In genomic region chr1:114670083-114671010, GRCh38 we compare ENCODE assay signal across 8 cellular contexts. TPM values are rescaled to one million over a fixed set of nuclear protein-coding genes. Genes with fewer than 3 reads are reported as not detected.
DNase-seq lines count a peak whose midpoint lies in the region; ATAC-seq and TF ChIP-seq lines count a peak whose summit lies in the region.

No MANE protein-coding gene starts in this region.

- CTCF ChIA-PET in A673 (lab: Charles Lee): interaction anchor here (1.1 kb wide), 1 partner anchor 691 kb away, joined by 4 read pairs; the partner anchor contains the start of gene OLFML3

- peak overlapping the region; percentile 70 for H3K4me3 ChIP-seq in A673 (ENCODE audit: low read depth, low read length, poor library complexity, severe bottlenecking)
- peak overlapping the region; percentile 86 for H3K4me3 ChIP-seq in colonic mucosa

- DNase-seq in A673 (ENCODE audit: low spot score) (peak; percentile 92), NCI-H345 treated with DMSO at 0.1 percent for 48 hours (lab: John Stamatoyannopoulos, UW; ENCODE audit: unreplicated experiment) (peak; percentile 50), colonic mucosa (peak; percentile 98), left colon (peak; percentile 94 to 96)
- DNase-seq in activated CD4-positive, alpha-beta T cell treated with anti-CD3 and anti-CD28 coated beads for 4 hours: peak; percentile 83 to 84
- peak; percentile 58 to 81 for DNase-seq in stimulated activated CD4-positive, alpha-beta T cell treated with anti-CD3 and anti-CD28 coated beads, Interleukin-1b, Interleukin-23, amount 100 ng/mL, for 1 hour (ENCODE audit: low read depth in 2 of 2)

- BruUV-seq in A673 (replicated peaks; lab: Mats Ljungman, UMichigan): no TSS peak

- no peaks in the 10 kb centered on the region for H3K9me3 ChIP-seq in A673 (ENCODE audit: low read depth, low read length, poor library complexity, severe bottlenecking)
- H3K9me3 ChIP-seq in colonic mucosa: no peaks in the 10 kb centered on the region

- ATAC-seq in GM18520 (IDR thresholded peaks at IDR 0.05; ENCODE audit: unreplicated experiment): peak; percentile 95
- ATAC-seq in HG03064 (IDR thresholded peaks at IDR 0.05; ENCODE audit: low read depth, unreplicated experiment): peak; percentile 100
- peak; percentile 98 for ATAC-seq in left colon

- TF ChIP-seq CTCF in A673 (conservative IDR thresholded peaks at IDR 0.05; ENCODE audit: low read depth, low read length) (no peak), colonic mucosa (IDR thresholded peaks at IDR 0.05) (no peak)

- H3K36me3 ChIP-seq in A673 (ENCODE audit: insufficient read depth, low read length, poor library complexity, severe bottlenecking) (no peaks in the 10 kb centered on the region), colonic mucosa (no peaks in the 10 kb centered on the region)

- intact Hi-C loops in A673 (cut with micrococcal nuclease; ENCODE audit: unreplicated experiment) (loop anchor here (5.0 to 10.0 kb wide), 2 partner anchors 326 to 693 kb away; partner anchors contain the start of gene OLFML3), colonic mucosa (cut with DNase I) (loop anchor here (5.0 kb wide), 1 partner anchor 323 kb away; no protein-coding TSS in a partner anchor), left colon (cut with DNase I, micrococcal nuclease) (no loop called here)

- H3K27ac ChIP-seq in A673 (ENCODE audit: low read depth, low read length, poor library complexity, severe bottlenecking) (no peak overlapping the region), colonic mucosa (peak overlapping the region; percentile 35)

- POLR2A ChIA-PET in A673 (lab: Charles Lee; ENCODE audit: low non-redundant PET): no interaction called here

- H3K9ac ChIP-seq in colonic mucosa (ENCODE audit: low read depth in 2 of 2, low read length in 2 of 2): peak overlapping the region; percentile 58 to 80

- no peaks in the 10 kb centered on the region for H3K4me1 ChIP-seq in A673 (ENCODE audit: insufficient read depth, low read length, poor library complexity, severe bottlenecking)
- no peaks in the 10 kb centered on the region for H3K4me1 ChIP-seq in colonic mucosa

- H3K27me3 ChIP-seq in A673 (replicated peaks; ENCODE audit: insufficient read depth, low read depth, low read length, poor library complexity) (no peaks in the 10 kb centered on the region), colonic mucosa (no peaks in the 10 kb centered on the region)

RNA-seq across cellular contexts. Expression of gene DENND2C, which starts 0.5 kb away (rescaled TPM):
- 1.9 and 2.5 TPM in 2 replicates for total RNA-seq in A673 (2021)
- 1 to 10 TPM in 1 of 2 donors, under 1 TPM in 1; 0.84 to 1.3 TPM for total RNA-seq in colonic mucosa
- total RNA-seq in left colon: 1 to 10 TPM in 1 of 2 donors, under 1 TPM in 1; 0.64 to 1.3 TPM

RNA-seq across cellular contexts. Expression of gene AMPD1, which starts 25.0 kb away (rescaled TPM):
- total RNA-seq in A673 (2021) (0.19 and 0.37 TPM in 2 replicates), colonic mucosa (1 to 10 TPM in 1 of 2 donors, under 1 TPM in 1; 0.50 to 1.4 TPM), left colon (1 to 10 TPM in 1 of 2 donors, under 1 TPM in 1; 0.82 to 2.2 TPM)

RNA-seq across cellular contexts. Expression of gene NRAS, which starts 46.2 kb away (rescaled TPM):
- total RNA-seq in A673 (2021): 72.2 and 79.1 TPM in 2 replicates
- 10 to 100 TPM; 40.6 to 54.8 TPM for total RNA-seq in colonic mucosa
- 10 to 100 TPM; 48.4 to 63.6 TPM for total RNA-seq in left colon

Comparison
In these comparisons a context has a peak if more than half of its experiments do, and no peak if none do; other contexts are left out.
1. intact Hi-C loops: an anchor here in A673 (5.0 to 10.0 kb wide) and colonic mucosa (5.0 kb wide); none called in left colon.